ENCODE assay signal across 30 cellular contexts in genomic region chr3:64518496-64518895, GRCh38.
"Had no signal": no experiment of that assay in that cellular context is flagged by ENCODE, and none has a peak within 500 bp of the region (broad histone marks: within the 10 kb centered on the region; RNA-seq: fewer than 3 reads in every experiment).

No MANE protein-coding gene starts in this region.

- H3K4me1 ChIP-seq: adrenal gland, body of pancreas, stomach, thyroid gland, upper lobe of right lung had no signal

- H3K4me3 ChIP-seq: adrenal gland, body of pancreas, esophagus squamous epithelium, ovary, smooth muscle cell, stomach, thyroid gland, upper lobe of right lung had no signal

- H3K36me3 ChIP-seq: adrenal gland, ovary, thyroid gland, upper lobe of right lung, WERI-Rb-1 had no signal

- ATAC-seq: activated CD4-positive, CD25-positive, alpha-beta regulatory T cell treated with anti-CD3 and anti-CD28 coated beads, Interleukin-2, amount 50 U/mL, for 24 hours; body of pancreas; left colon; naive thymus-derived CD4-positive, alpha-beta T cell; sciatic nerve; stimulated activated memory B cell treated with anti-CD40 and anti-IgM and Interleukin-4, amounts not matched to agents 10 μg/mL and 1 μg/mL and 100 μg/mL, for 72 hours; upper lobe of right lung had no signal

- H3K4me2 ChIP-seq: smooth muscle cell had no signal

- DNase-seq: activated CD4-positive, alpha-beta memory T cell treated with anti-CD3 and anti-CD28 coated beads for 36 hours; activated CD4-positive, alpha-beta T cell treated with anti-CD3 and anti-CD28 coated beads for 48 hours; activated CD8-positive, alpha-beta memory T cell treated with anti-CD3 and anti-CD28 coated beads, Interleukin-2, amount 50 U/mL, for 4 hours; activated effector memory CD4-positive, alpha-beta T cell treated with anti-CD3 and anti-CD28 coated beads, Interleukin-2, amount 50 U/mL, for 16 hours; activated naive CD4-positive, alpha-beta T cell treated with anti-CD3 and anti-CD28 coated beads for 36 hours; activated naive CD8-positive, alpha-beta T cell treated with anti-CD3 and anti-CD28 coated beads for 36 hours; activated T-cell treated with anti-CD3 and anti-CD28 coated beads, Interleukin-2, amount 50 U/mL, for 1 hour; adrenal gland; aorta; body of pancreas; caudate nucleus; esophagus squamous epithelium; islet precursor cell; left colon; midbrain; naive thymus-derived CD4-positive, alpha-beta T cell; ovary; retina; stimulated activated CD4-positive, alpha-beta T cell treated with anti-CD3 and anti-CD28 coated beads, Interleukin-1b, Interleukin-23, amount 100 ng/mL, for 48 hours; stimulated activated CD4-positive, alpha-beta T cell treated with anti-CD3 and anti-CD28 coated beads, Interleukin-4, amount 100 ng/mL, for 4 hours; stimulated activated CD8-positive, alpha-beta memory T cell treated with anti-CD3 and anti-CD28 coated beads, Interleukin-4, amount 100 ng/mL, for 48 hours; stomach; T-helper 9 cell; thyroid gland; upper lobe of right lung; WERI-Rb-1 had no signal

- H3K27ac ChIP-seq: adrenal gland, body of pancreas, ovary, stomach, thyroid gland, upper lobe of right lung, WERI-Rb-1 had no signal

- H3K27me3 ChIP-seq: adrenal gland, body of pancreas, esophagus squamous epithelium, ovary, stomach, thyroid gland, upper lobe of right lung had no signal

- H3K9me3 ChIP-seq: adrenal gland, esophagus squamous epithelium, ovary, stomach, thyroid gland, upper lobe of right lung had no signal
